13 cellular contexts compared by ENCODE assay signal in genomic region chr16:64440421-64440831, GRCh38.
A peak's percentile ranks its signal among the peaks of the same experiment; 100 is the strongest.
DNase-seq lines count a peak whose midpoint lies in the region; ATAC-seq and TF ChIP-seq lines count a peak whose summit lies in the region.
"Had no signal": no experiment of that assay in that cellular context is flagged by ENCODE, and none has a peak within 500 bp of the region (broad histone marks: within the 10 kb centered on the region; RNA-seq: fewer than 3 reads in every experiment).

No MANE protein-coding gene starts in this region.

- ATAC-seq in omental fat pad (ENCODE audit: low FRiP score) (peak; percentile 90), GM18873 (IDR thresholded peaks at IDR 0.05; ENCODE audit: low FRiP score, unreplicated experiment) (no peak)
- ATAC-seq: activated naive CD8-positive, alpha-beta T cell treated with anti-CD3 and anti-CD28 coated beads, Interleukin-2, amount 50 U/mL, for 24 hours; K562 had no signal

- no peaks in the 10 kb centered on the region for H3K9me3 ChIP-seq in effector memory CD4-positive, alpha-beta T cell (ENCODE audit: control insufficient read depth, low read length)

- no peak overlapping the region for H3K27ac ChIP-seq in effector memory CD4-positive, alpha-beta T cell (ENCODE audit: insufficient read depth, low read length, poor library complexity, severe bottlenecking)

- POLR2A ChIA-PET in BJ (lab: Charles Lee) = no interaction called here

- no peaks in the 10 kb centered on the region for H3K27me3 ChIP-seq in BJ (ENCODE audit: control insufficient read depth, insufficient read depth, low read length)
- H3K27me3 ChIP-seq in effector memory CD4-positive, alpha-beta T cell (replicated peaks; ENCODE audit: control insufficient read depth, insufficient read depth, low read length, poor library complexity, severe bottlenecking) = no peaks in the 10 kb centered on the region

- H3K4me1 ChIP-seq in effector memory CD4-positive, alpha-beta T cell (ENCODE audit: control insufficient read depth, insufficient read depth, low read length, poor library complexity, severe bottlenecking) = no peaks in the 10 kb centered on the region

- H3K36me3 ChIP-seq in BJ (ENCODE audit: control insufficient read depth, insufficient read depth, low read length) = no peaks in the 10 kb centered on the region
- H3K36me3 ChIP-seq in effector memory CD4-positive, alpha-beta T cell (ENCODE audit: control insufficient read depth, insufficient read depth, low read length) = no peaks in the 10 kb centered on the region

- TF ChIP-seq CTCF in BJ (IDR thresholded peaks at IDR 0.05; ENCODE audit: insufficient read depth, low read depth, low read length) (no peak), omental fat pad (IDR thresholded peaks at IDR 0.05) (no peak)

- CTCF ChIA-PET in BJ (lab: Yijun Ruan, JAX) = interaction anchor here (2.0 kb wide), 1 partner anchor 10 kb away, joined by 5 read pairs; no protein-coding TSS in a partner anchor

- no peak overlapping the region for H3K4me3 ChIP-seq in BJ (ENCODE audit: low read depth, low read length)
- H3K4me3 ChIP-seq in effector memory CD4-positive, alpha-beta T cell (ENCODE audit: insufficient read depth, low read depth, low read length, poor library complexity, severe bottlenecking) = no peak overlapping the region
- H3K4me3 ChIP-seq: K562 had no signal

- DNase-seq in BJ (ENCODE audit: low read depth) = peak; percentile 98
- DNase-seq in M059J (ENCODE audit: low read depth) = peak; percentile 98
- DNase-seq in dermis blood vessel endothelial cell = peak; percentile 7
- no peak for DNase-seq in omental fat pad (ENCODE audit: low spot score)
- DNase-seq in effector memory CD4-positive, alpha-beta T cell = no peak
- no peak for DNase-seq in SKM-1 treated with dmso at 0.1 percent for 144 hours (lab: John Stamatoyannopoulos, UW; ENCODE audit: unreplicated experiment)
- no peak for DNase-seq in activated CD4-positive, alpha-beta T cell treated with anti-CD3 and anti-CD28 coated beads for 4 hours
- DNase-seq: activated CD4-positive, alpha-beta T cell treated with anti-CD3 and anti-CD28 coated beads, Interleukin-2, amount 10 ng/mL, durations not matched to agents 7 days and 5 days; activated naive CD8-positive, alpha-beta T cell treated with anti-CD3 and anti-CD28 coated beads, Interleukin-2, amount 50 U/mL, for 24 hours; head of caudate nucleus; nucleus accumbens had no signal

Comparison
In these comparisons a context has a peak if more than half of its experiments do, and no peak if none do; other contexts are left out.
1. DNase-seq: peak in BJ (single experiment), M059J (single experiment) and dermis blood vessel endothelial cell (single experiment); none in omental fat pad (single experiment), effector memory CD4-positive, alpha-beta T cell (0 of 3), SKM-1 treated with dmso at 0.1 percent for 144 hours (single experiment) and activated CD4-positive, alpha-beta T cell treated with anti-CD3 and anti-CD28 coated beads for 4 hours (0 of 2).